Comparison of ENCODE assay signal across 1 cellular context in the genomic region with DNA sequence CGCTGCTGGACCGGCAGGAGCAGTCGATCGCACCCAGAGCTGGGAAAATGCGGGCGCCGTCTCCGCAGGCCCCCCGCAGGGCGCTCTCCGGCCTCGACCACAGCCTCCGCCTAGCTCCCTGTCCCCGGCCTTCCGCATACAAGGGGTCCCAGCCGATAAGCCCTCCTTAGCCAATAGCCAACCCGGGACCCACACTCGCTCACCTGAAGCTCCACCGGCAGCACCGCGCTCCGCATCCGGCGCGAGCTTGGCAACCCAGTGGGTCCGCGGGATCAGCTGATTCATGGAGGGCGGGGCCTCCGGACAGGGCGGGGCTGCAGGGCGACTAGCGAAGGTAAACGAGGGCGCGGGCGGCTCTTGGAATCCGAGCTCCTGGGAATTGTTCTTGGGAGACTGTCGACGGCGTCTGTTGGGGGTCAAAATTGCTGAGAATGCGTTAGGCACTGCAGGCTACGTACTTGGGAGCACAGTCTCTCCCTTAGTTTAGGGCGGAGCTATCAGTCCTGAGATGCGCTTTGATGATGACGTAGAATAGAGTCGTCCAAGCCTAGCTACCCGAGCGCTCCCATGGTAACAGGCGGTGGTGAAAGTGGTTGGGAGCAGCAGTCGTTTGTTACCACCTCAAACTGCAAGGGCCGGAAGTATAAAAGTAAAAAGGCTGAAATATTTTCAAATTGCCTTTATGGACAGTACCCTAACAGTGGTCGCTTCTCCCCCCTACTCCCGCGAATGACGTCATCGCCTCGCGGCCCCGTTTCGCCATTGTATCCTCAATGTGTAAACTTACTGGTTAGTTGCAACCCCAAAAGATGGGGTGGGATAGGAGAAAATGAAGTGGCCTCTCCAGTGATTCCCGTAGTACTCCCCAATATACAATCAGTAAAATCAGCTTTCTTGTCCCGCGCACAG.
A peak's percentile ranks its signal among the peaks of the same experiment; 100 is the strongest.
TF ChIP-seq lines count a peak whose summit lies in the region.

ALS2 (minus strand) TSS at position 260 of the 909 bp plus-strand sequence. CDS start 12,048 bp downstream, outside the sequence.

TF ChIP-seq in K562, 482 proteins besides CTCF, POLR2A, EP300 and RAD21 (continued from another document and continues in another):
- TF ChIP-seq SIN3A (IDR thresholded peaks at IDR 0.05; ENCODE audit: borderline replicate concordance in 2 of 2, control insufficient read depth in 1 of 2, low read depth in 2 of 2, low read length in 2 of 2) (peak; percentile 62 to 63; a peak in 2 of 4 replicates), MAFG (tag; conservative IDR thresholded peaks at IDR 0.05) (0 out of 2 replicates have a peak, but pooled peaks have one; percentile 29), RBBP5 (IDR thresholded peaks at IDR 0.05; ENCODE audit: borderline replicate concordance, insufficient read depth, low read length, poor library complexity, severe bottlenecking) (peak; percentile 94), TEAD1 (CRISPR knock-in tag; IDR thresholded peaks at IDR 0.05) (peak in 1 of 2 experiments; percentile 40; a peak in 1 of 4 replicates), KHSRP (IDR thresholded peaks at IDR 0.05) (peak; percentile 56; the same call in 1 of the 2 replicates), FOXK2 (conservative IDR thresholded peaks at IDR 0.05 in 1 of 2, IDR thresholded peaks at IDR 0.05 in 1 of 2; ENCODE audit: low read depth in 2 of 2) (peak; percentile 56; a peak in 2 of 4 replicates), MYBL2 (IDR thresholded peaks at IDR 0.05; ENCODE audit: low read depth) (no peak), MYBL2 (CRISPR knock-in tag; IDR thresholded peaks at IDR 0.05; ENCODE audit: borderline replicate concordance) (no peak), ATF7 (IDR thresholded peaks at IDR 0.05) (peak; percentile 98), PTRF (tag; IDR thresholded peaks at IDR 0.05) (no peak), POLR2B (IDR thresholded peaks at IDR 0.05; ENCODE audit: low read depth, partially characterized antibody) (peak; percentile 41), MAZ (CRISPR knock-in tag; conservative IDR thresholded peaks at IDR 0.05 in 1 of 2, IDR thresholded peaks at IDR 0.05 in 1 of 2) (0 out of 4 replicates have a peak, but pooled peaks of 1 of the 2 experiments have one; percentile 32), ZKSCAN3 (CRISPR knock-in tag; IDR thresholded peaks at IDR 0.05) (no peak), ZNF668 (CRISPR knock-in tag; IDR thresholded peaks at IDR 0.05) (0 out of 2 replicates have a peak, but pooled peaks have one; percentile 22), NRF1 (conservative IDR thresholded peaks at IDR 0.05 in 1 of 2, IDR thresholded peaks at IDR 0.05 in 1 of 2) (peak; percentile 5 to 43; a peak in 3 of 4 replicates), ARID4B (CRISPR knock-in tag; IDR thresholded peaks at IDR 0.05) (peak; percentile 51), TAF1 (IDR thresholded peaks at IDR 0.05; ENCODE audit: control insufficient read depth, extremely low read depth, insufficient read depth, low read length, severe bottlenecking) (peak; percentile 56), DACH1 (IDR thresholded peaks at IDR 0.05; ENCODE audit: partially characterized antibody) (peak; percentile 92), ZBTB17 (CRISPR knock-in tag; IDR thresholded peaks at IDR 0.05) (peak; percentile 87), SUPT5H (IDR thresholded peaks at IDR 0.05) (peak; percentile 72), HMBOX1 (IDR thresholded peaks at IDR 0.05) (peak; percentile 64), JUNB (CRISPR knock-in tag; conservative IDR thresholded peaks at IDR 0.05) (peak; percentile 86), TOE1 (IDR thresholded peaks at IDR 0.05; ENCODE audit: borderline replicate concordance) (peak; percentile 22; the same call in 1 of the 2 replicates), TOE1 (CRISPR knock-in tag; IDR thresholded peaks at IDR 0.05; ENCODE audit: borderline replicate concordance, low read depth) (no peak), CTBP1 (IDR thresholded peaks at IDR 0.05; ENCODE audit: borderline replicate concordance) (peak; percentile 49), BMI1 (IDR thresholded peaks at IDR 0.05; ENCODE audit: low read length) (peak; percentile 55; the same call in 1 of the 2 replicates), ZNF398 (CRISPR knock-in tag; IDR thresholded peaks at IDR 0.05) (no peak), ZEB2 (IDR thresholded peaks at IDR 0.05) (peak; percentile 33; the same call in 1 of the 2 replicates), HNRNPLL (IDR thresholded peaks at IDR 0.05; ENCODE audit: low read depth, low read length, poor library complexity, severe bottlenecking) (peak; percentile 90), JUND (IDR thresholded peaks at IDR 0.05; ENCODE audit: borderline replicate concordance, low read depth, low read length) (peak; percentile 93), JUND (tag; IDR thresholded peaks at IDR 0.05; ENCODE audit: borderline replicate concordance, low read depth, low read length) (peak; percentile 92; the same call in 2 of the 3 replicates), PCBP2 (IDR thresholded peaks at IDR 0.05; ENCODE audit: low read depth, low read length, poor library complexity, severe bottlenecking) (no peak), RUNX1 (IDR thresholded peaks at IDR 0.05; ENCODE audit: low read depth) (no peak), RFX1 (IDR thresholded peaks at IDR 0.05) (peak; percentile 95)
- TF ChIP-seq, protein P1, sequence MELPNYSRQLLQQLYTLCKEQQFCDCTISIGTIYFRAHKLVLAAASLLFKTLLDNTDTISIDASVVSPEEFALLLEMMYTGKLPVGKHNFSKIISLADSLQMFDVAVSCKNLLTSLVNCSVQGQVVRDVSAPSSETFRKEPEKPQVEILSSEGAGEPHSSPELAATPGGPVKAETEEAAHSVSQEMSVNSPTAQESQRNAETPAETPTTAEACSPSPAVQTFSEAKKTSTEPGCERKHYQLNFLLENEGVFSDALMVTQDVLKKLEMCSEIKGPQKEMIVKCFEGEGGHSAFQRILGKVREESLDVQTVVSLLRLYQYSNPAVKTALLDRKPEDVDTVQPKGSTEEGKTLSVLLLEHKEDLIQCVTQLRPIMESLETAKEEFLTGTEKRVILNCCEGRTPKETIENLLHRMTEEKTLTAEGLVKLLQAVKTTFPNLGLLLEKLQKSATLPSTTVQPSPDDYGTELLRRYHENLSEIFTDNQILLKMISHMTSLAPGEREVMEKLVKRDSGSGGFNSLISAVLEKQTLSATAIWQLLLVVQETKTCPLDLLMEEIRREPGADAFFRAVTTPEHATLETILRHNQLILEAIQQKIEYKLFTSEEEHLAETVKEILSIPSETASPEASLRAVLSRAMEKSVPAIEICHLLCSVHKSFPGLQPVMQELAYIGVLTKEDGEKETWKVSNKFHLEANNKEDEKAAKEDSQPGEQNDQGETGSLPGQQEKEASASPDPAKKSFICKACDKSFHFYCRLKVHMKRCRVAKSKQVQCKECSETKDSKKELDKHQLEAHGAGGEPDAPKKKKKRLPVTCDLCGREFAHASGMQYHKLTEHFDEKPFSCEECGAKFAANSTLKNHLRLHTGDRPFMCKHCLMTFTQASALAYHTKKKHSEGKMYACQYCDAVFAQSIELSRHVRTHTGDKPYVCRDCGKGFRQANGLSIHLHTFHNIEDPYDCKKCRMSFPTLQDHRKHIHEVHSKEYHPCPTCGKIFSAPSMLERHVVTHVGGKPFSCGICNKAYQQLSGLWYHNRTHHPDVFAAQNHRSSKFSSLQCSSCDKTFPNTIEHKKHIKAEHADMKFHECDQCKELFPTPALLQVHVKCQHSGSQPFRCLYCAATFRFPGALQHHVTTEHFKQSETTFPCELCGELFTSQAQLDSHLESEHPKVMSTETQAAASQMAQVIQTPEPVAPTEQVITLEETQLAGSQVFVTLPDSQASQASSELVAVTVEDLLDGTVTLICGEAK (IDR thresholded peaks at IDR 0.05) = 0 out of 2 replicates have a peak, but pooled peaks have one; percentile 12
- TF ChIP-seq, protein P1 (CRISPR knock-in tag; IDR thresholded peaks at IDR 0.05) = no peak
- TF ChIP-seq, protein P2, sequence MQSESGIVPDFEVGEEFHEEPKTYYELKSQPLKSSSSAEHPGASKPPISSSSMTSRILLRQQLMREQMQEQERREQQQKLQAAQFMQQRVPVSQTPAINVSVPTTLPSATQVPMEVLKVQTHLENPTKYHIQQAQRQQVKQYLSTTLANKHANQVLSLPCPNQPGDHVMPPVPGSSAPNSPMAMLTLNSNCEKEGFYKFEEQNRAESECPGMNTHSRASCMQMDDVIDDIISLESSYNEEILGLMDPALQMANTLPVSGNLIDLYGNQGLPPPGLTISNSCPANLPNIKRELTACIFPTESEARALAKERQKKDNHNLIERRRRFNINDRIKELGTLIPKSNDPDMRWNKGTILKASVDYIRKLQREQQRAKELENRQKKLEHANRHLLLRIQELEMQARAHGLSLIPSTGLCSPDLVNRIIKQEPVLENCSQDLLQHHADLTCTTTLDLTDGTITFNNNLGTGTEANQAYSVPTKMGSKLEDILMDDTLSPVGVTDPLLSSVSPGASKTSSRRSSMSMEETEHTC (IDR thresholded peaks at IDR 0.05) = peak; percentile 51; the same call in 1 of the 2 replicates
